Comparison of ENCODE assay signal across 1 cellular context in genomic region chr6:46741482-46741881, GRCh38.
TF ChIP-seq lines count a peak whose summit lies in the region.

No MANE protein-coding gene starts in this region.

TF ChIP-seq in HepG2, 621 proteins besides CTCF, POLR2A, EP300 and RAD21:
- no peak for TF ChIP-seq ZBTB40 (IDR thresholded peaks at IDR 0.05)
- 0 out of 2 replicates have a peak, but pooled peaks have one; percentile 32 for TF ChIP-seq ZBTB40 (CRISPR knock-in tag; IDR thresholded peaks at IDR 0.05)
- no peak for TF ChIP-seq ZGPAT (CRISPR knock-in tag; IDR thresholded peaks at IDR 0.05)
- no peak for TF ChIP-seq DZIP1 (CRISPR knock-in tag; IDR thresholded peaks at IDR 0.05)
